Comparison of ENCODE assay signal across 22 cellular contexts in the genomic region with DNA sequence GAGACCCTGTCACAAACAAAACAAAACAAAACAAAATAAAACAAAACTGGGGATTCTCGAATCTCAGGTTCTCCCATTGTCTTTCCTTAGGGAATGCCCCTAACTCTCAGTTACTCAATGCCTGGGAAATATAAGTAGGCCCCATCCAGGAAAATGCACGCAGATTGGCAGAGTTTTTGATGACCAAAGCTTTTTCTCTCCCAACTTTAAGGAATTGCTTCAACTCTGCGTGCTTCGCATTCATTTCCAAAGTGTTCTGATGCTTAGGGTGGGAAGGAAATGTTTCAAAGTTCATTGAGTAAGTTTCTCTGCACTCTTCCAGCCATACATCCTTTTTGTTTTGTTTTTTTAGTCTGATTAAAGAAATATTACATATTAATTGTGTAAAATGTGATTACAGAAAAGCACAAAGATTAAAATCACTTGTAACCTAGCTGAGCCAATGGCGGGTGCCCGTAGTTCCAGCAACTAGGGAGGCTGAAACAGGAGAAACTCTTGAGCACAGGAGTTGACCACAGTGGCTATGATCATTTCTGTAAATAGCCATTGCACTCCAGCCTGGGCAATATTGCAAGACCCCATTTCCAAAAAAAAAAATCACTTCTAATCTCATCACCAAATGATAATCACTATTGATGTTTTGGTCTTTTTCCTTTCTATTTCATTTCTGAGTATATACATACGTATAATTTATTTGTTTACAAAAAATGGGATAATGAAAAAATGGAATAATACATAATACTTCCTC.
"Had no signal": no experiment of that assay in that cellular context is flagged by ENCODE, and none has a peak within 500 bp of the region (broad histone marks: within the 10 kb centered on the region; RNA-seq: fewer than 3 reads in every experiment).

No MANE protein-coding gene starts in this region.

- H3K9ac ChIP-seq: neural progenitor cell had no signal

- H3K36me3 ChIP-seq: esophagus squamous epithelium, heart left ventricle, neural progenitor cell, ovary, right atrium auricular region, suprapubic skin, tibial nerve had no signal

- DNase-seq: effector memory CD8-positive, alpha-beta T cell; esophagus squamous epithelium; heart left ventricle; hippocampal formation; left colon; left ventricle myocardium superior; mesenchymal stem cell; midbrain; nucleus accumbens; ovary; small intestine; stimulated activated CD4-positive, alpha-beta T cell treated with anti-CD3 and anti-CD28 coated beads, Interleukin-12 subunit alpha, Interleukin-12 subunit beta, amount 100 ng/mL, for 4 hours; stimulated activated CD4-positive, alpha-beta T cell treated with anti-CD3 and anti-CD28 coated beads, Interleukin-2, amount 100 ng/mL, for 48 hours; stimulated activated naive CD4-positive, alpha-beta T cell treated with Interleukin-2 at 50 U/mL for 16 hours had no signal

- H3K4me2 ChIP-seq: neural progenitor cell had no signal

- H3K27ac ChIP-seq: esophagus squamous epithelium, neural progenitor cell, ovary, suprapubic skin had no signal

- H3K4me3 ChIP-seq: esophagus squamous epithelium, heart left ventricle, lung, neural progenitor cell, ovary, right atrium auricular region, suprapubic skin, tibial nerve had no signal

- H2AFZ ChIP-seq: neural progenitor cell had no signal

- H3K4me1 ChIP-seq: neural progenitor cell had no signal

- ATAC-seq: effector memory CD8-positive, alpha-beta T cell; heart left ventricle; left colon; left ventricle myocardium superior; natural killer cell treated with Interleukin-12 subunit alpha and Interleukin-12 subunit beta and Interleukin-15 and Interleukin-18, amount 100 ng/mL, for 72 hours had no signal

- H3K27me3 ChIP-seq: esophagus squamous epithelium, heart left ventricle, neural progenitor cell, ovary, right atrium auricular region, suprapubic skin, tibial nerve had no signal

- H3K9me3 ChIP-seq: esophagus squamous epithelium, heart left ventricle, ovary, right atrium auricular region, suprapubic skin, tibial nerve had no signal

- FAIRE-seq: colon, frontal cortex, small intestine had no signal
